29 cellular contexts compared by ENCODE assay signal in the genomic region with DNA sequence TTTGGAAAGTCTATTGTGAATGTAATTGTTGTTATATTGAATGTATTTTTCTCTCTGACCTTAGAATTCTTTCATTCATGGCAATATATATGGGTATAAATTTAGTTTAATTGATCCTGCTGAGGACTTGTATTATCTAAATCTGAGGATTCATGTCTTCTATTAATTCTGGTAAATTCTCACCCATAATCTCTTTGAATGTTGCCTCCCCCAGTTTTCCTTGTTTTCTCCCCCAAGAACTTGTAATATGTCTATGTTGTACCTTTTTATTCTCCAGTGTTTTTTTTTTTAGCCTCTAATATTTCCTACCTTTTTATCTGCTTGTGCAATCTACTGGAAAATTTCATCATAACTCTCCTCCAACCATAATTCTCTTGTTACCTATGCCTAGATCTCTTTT. TPM values are rescaled to one million over a fixed set of nuclear protein-coding genes. Genes with fewer than 3 reads are reported as not detected.
"Had no signal": no experiment of that assay in that cellular context is flagged by ENCODE, and none has a peak within 500 bp of the region (broad histone marks: within the 10 kb centered on the region; RNA-seq: fewer than 3 reads in every experiment).

No MANE protein-coding gene starts in this region.

- H3K4me3 ChIP-seq: colonic mucosa, esophagus squamous epithelium, gastrocnemius medialis, heart right ventricle, left lung, lower lobe of right lung had no signal

- H3K4me1 ChIP-seq: colonic mucosa, esophagus squamous epithelium, gastrocnemius medialis, heart right ventricle, left lung, lower lobe of right lung had no signal

- H3K9me3 ChIP-seq: colonic mucosa, esophagus squamous epithelium, gastrocnemius medialis, heart right ventricle, left lung, lower lobe of right lung had no signal

- H3K27ac ChIP-seq: colonic mucosa, epithelial cell of prostate, esophagus squamous epithelium, gastrocnemius medialis, heart right ventricle, left lung, lower lobe of right lung had no signal

- H3K36me3 ChIP-seq: colonic mucosa, esophagus squamous epithelium, gastrocnemius medialis, heart right ventricle, left lung, lower lobe of right lung had no signal

- ATAC-seq: effector memory CD8-positive, alpha-beta T cell; esophagus mucosa; gastrocnemius medialis; heart right ventricle; left cardiac atrium; left lung; left ventricle myocardium superior; lower lobe of right lung; naive thymus-derived CD4-positive, alpha-beta T cell had no signal

- DNase-seq: colonic mucosa; cortex of kidney; effector CD8-positive, alpha-beta T cell; effector memory CD8-positive, alpha-beta T cell; endodermal cell; erythroblast; esophagus squamous epithelium; foreskin fibroblast; foreskin melanocyte; gastrocnemius medialis; glutamatergic neuron; head of caudate nucleus; heart right ventricle; hippocampal formation; left cardiac atrium; left lung; left ventricle myocardium superior; lower lobe of right lung; mesendoderm; midbrain; naive thymus-derived CD4-positive, alpha-beta T cell had no signal

RNA-seq across cellular contexts. Expression of a gene that starts 21.5 kb away (rescaled TPM):
- total RNA-seq: colonic mucosa; dermis microvascular lymphatic vessel endothelial cell; endodermal cell; glomerular endothelial cell; heart right ventricle; kidney epithelial cell; left cardiac atrium; left lung; left ventricle myocardium superior; lower lobe of right lung; lung microvascular endothelial cell; mononuclear cell; mucosa of gallbladder; naive thymus-derived CD4-positive, alpha-beta T cell had no signal
- polyA plus RNA-seq: heart right ventricle; naive thymus-derived CD4-positive, alpha-beta T cell had no signal

RNA-seq across cellular contexts. Expression of a gene that starts 37.6 kb away (rescaled TPM):
- total RNA-seq: colonic mucosa; dermis microvascular lymphatic vessel endothelial cell; endodermal cell; esophagus mucosa; esophagus squamous epithelium; gastrocnemius medialis; glomerular endothelial cell; heart right ventricle; kidney epithelial cell; left cardiac atrium; left lung; left ventricle myocardium superior; lower lobe of right lung; lung microvascular endothelial cell; mononuclear cell; mucosa of gallbladder; naive thymus-derived CD4-positive, alpha-beta T cell had no signal
- polyA plus RNA-seq: heart right ventricle; naive thymus-derived CD4-positive, alpha-beta T cell had no signal

RNA-seq across cellular contexts. Expression of a gene that starts 55.8 kb away (rescaled TPM):
- total RNA-seq: colonic mucosa; dermis microvascular lymphatic vessel endothelial cell; endodermal cell; esophagus squamous epithelium; heart right ventricle; left cardiac atrium; left lung; left ventricle myocardium superior; lower lobe of right lung; lung microvascular endothelial cell; mononuclear cell; mucosa of gallbladder; naive thymus-derived CD4-positive, alpha-beta T cell had no signal
- polyA plus RNA-seq: heart right ventricle; naive thymus-derived CD4-positive, alpha-beta T cell had no signal

RNA-seq across cellular contexts. Expression of a gene that starts 57.6 kb away (rescaled TPM):
- total RNA-seq: colonic mucosa; dermis microvascular lymphatic vessel endothelial cell; endodermal cell; esophagus mucosa; esophagus squamous epithelium; heart right ventricle; left cardiac atrium; left lung; left ventricle myocardium superior; lower lobe of right lung; lung microvascular endothelial cell; mononuclear cell; mucosa of gallbladder; naive thymus-derived CD4-positive, alpha-beta T cell had no signal
- polyA plus RNA-seq: heart right ventricle; naive thymus-derived CD4-positive, alpha-beta T cell had no signal
